In genomic region chr1:232915212-232915611, GRCh38 we compare ENCODE assay signal across 19 cellular contexts. TPM values are rescaled to one million over a fixed set of nuclear protein-coding genes. Genes with fewer than 3 reads are reported as not detected.
DNase-seq lines count a peak whose midpoint lies in the region; TF ChIP-seq lines count a peak whose summit lies in the region.
"Had no signal": no experiment of that assay in that cellular context is flagged by ENCODE, and none has a peak within 500 bp of the region (broad histone marks: within the 10 kb centered on the region; RNA-seq: fewer than 3 reads in every experiment).

No MANE protein-coding gene starts in this region.

- no peak overlapping the region for H3K9ac ChIP-seq in mammary epithelial cell (ENCODE audit: insufficient read depth, low read length)
- no peak overlapping the region for H3K9ac ChIP-seq in neural progenitor cell
- H3K9ac ChIP-seq: GM23248 had no signal

- no peak overlapping the region for H3K4me2 ChIP-seq in mammary epithelial cell (ENCODE audit: insufficient read depth, low read depth, low read length)
- no peak overlapping the region for H3K4me2 ChIP-seq in neural progenitor cell

- H2AFZ ChIP-seq in mammary epithelial cell (ENCODE audit: low read depth, low read length) (peak overlapping the region; percentile 54), neural progenitor cell (replicated peaks) (no peak overlapping the region)
- H2AFZ ChIP-seq: GM23248 had no signal

- no peak for TF ChIP-seq CTCF in mammary epithelial cell (conservative IDR thresholded peaks at IDR 0.05 in 1 of 2, IDR thresholded peaks at IDR 0.05 in 1 of 2; ENCODE audit: extremely low read depth in 1 of 2, insufficient read depth in 1 of 2, low read depth in 1 of 2, low read length in 2 of 2)
- no peak for TF ChIP-seq CTCF in MCF 10A (IDR thresholded peaks at IDR 0.05; ENCODE audit: unreplicated experiment)
- TF ChIP-seq CTCF in neural progenitor cell (IDR thresholded peaks at IDR 0.05), result no peak
- no peak for TF ChIP-seq CTCF in GM10248 (IDR thresholded peaks at IDR 0.05; ENCODE audit: control extremely low read depth, extremely low read depth, low read depth, missing control alignments)

- no peaks in the 10 kb centered on the region for H3K27me3 ChIP-seq in mammary epithelial cell (ENCODE audit: insufficient read depth, low read length)
- H3K27me3 ChIP-seq in neural progenitor cell, result no peaks in the 10 kb centered on the region
- H3K27me3 ChIP-seq: BE2C had no signal

- 95% methylated on average over 4 of the region's 4 CpGs for WGBS in mammary epithelial cell (ENCODE audit: low coverage, missing lambda C conversion rate)

- H3K27me3 Mint-ChIP-seq in MCF 10A (ENCODE audit: insufficient read depth, unreplicated experiment) (no peaks in the 10 kb centered on the region), neural progenitor cell (ENCODE audit: insufficient read depth, low read depth) (no peaks in the 10 kb centered on the region)

- no peaks in the 10 kb centered on the region for H4K20me1 ChIP-seq in mammary epithelial cell (ENCODE audit: insufficient read depth, low read length)
- no peaks in the 10 kb centered on the region for H4K20me1 ChIP-seq in neural progenitor cell (ENCODE audit: low read depth)

- H3K36me3 ChIP-seq in mammary epithelial cell (ENCODE audit: insufficient read depth, low read length), result no peaks in the 10 kb centered on the region
- H3K36me3 ChIP-seq in neural progenitor cell, result no peaks in the 10 kb centered on the region
- H3K36me3 ChIP-seq: BE2C, HAP-1 had no signal

- H3K4me3 Mint-ChIP-seq in MCF 10A (ENCODE audit: unreplicated experiment), result no peak overlapping the region
- H3K4me3 Mint-ChIP-seq in neural progenitor cell, result no peak overlapping the region
- H3K4me3 Mint-ChIP-seq: CD4-positive, CD25-positive, alpha-beta regulatory T cell; CD8-positive, alpha-beta memory T cell had no signal

- H3K9me3 ChIP-seq in mammary epithelial cell (replicated peaks; ENCODE audit: insufficient read depth, low read length) (no peaks in the 10 kb centered on the region), neural progenitor cell (ENCODE audit: low read depth) (no peaks in the 10 kb centered on the region)
- H3K9me3 ChIP-seq: BE2C, HAP-1 had no signal

- H3K4me1 Mint-ChIP-seq in MCF 10A (ENCODE audit: insufficient read depth, unreplicated experiment), result peaks cover 4% of the 10 kb centered on the region
- H3K4me1 Mint-ChIP-seq in neural progenitor cell, result no peaks in the 10 kb centered on the region

- H3K27ac Mint-ChIP-seq in MCF 10A (ENCODE audit: low read depth, unreplicated experiment), result no peak overlapping the region
- H3K27ac Mint-ChIP-seq in neural progenitor cell, result peak overlapping the region; percentile 44
- H3K27ac Mint-ChIP-seq: CD4-positive, CD25-positive, alpha-beta regulatory T cell; CD8-positive, alpha-beta memory T cell had no signal

- H3K27ac ChIP-seq in mammary epithelial cell (ENCODE audit: insufficient read depth, low read depth, low read length) (no peak overlapping the region), epithelial cell of prostate (peak overlapping the region; percentile 13), neural progenitor cell (no peak overlapping the region)
- H3K27ac ChIP-seq: GM23248 had no signal

- H3K9me3 Mint-ChIP-seq in MCF 10A (ENCODE audit: unreplicated experiment) (peaks cover 7% of the 10 kb centered on the region), neural progenitor cell (peaks cover 11% of the 10 kb centered on the region)
- H3K9me3 Mint-ChIP-seq: CD8-positive, alpha-beta memory T cell had no signal

- BruUV-seq in mammary epithelial cell (replicated peaks; lab: Mats Ljungman, UMichigan) (no TSS peak), MCF 10A (replicated peaks; lab: Mats Ljungman, UMichigan) (no TSS peak)

- DNase-seq in mammary epithelial cell (no peak), MCF 10A (ENCODE audit: unreplicated experiment) (no peak), RPMI7951 (ENCODE audit: low read depth) (peak; percentile 7), epithelial cell of prostate (ENCODE audit: low read depth, low spot score) (no peak), neural progenitor cell (ENCODE audit: low spot score) (no peak), NCI-H1092 (lab: John Stamatoyannopoulos, UW) (no peak), hepatic stellate cell (ENCODE audit: low spot score) (no peak), GM10248 (ENCODE audit: extremely low spot score) (no peak)
- DNase-seq: ACHN; BE2C; C1 segment of cervical spinal cord; CD4-positive, CD25-positive, alpha-beta regulatory T cell; CD8-positive, alpha-beta memory T cell; COR-L47; DMS 273 treated with DMSO at 0.1 percent for 48 hours; DMS79; GDM1; GM23248 had no signal

- no peak overlapping the region for H3K4me3 ChIP-seq in mammary epithelial cell (replicated peaks in 1 of 3; ENCODE audit: insufficient read depth in 1 of 3, low read depth in 2 of 3, low read length in 3 of 3)
- H3K4me3 ChIP-seq in neural progenitor cell, result no peak overlapping the region
- H3K4me3 ChIP-seq: GM23248, HAP-1 had no signal

- H3F3A ChIP-seq in neural progenitor cell (ENCODE audit: low read depth), result no peaks in the 10 kb centered on the region

- CTCF ChIA-PET in mammary epithelial cell (lab: Charles Lee; ENCODE audit: low non-redundant PET) (no interaction called here), MCF 10A (lab: Yijun Ruan, JAX) (interaction anchor here (0.6 kb wide), 2 partner anchors 27 to 279 kb away, joined by 3 read pairs; no protein-coding TSS in a partner anchor), GM10248 (lab: Yijun Ruan, JAX) (interaction anchor here (1.9 kb wide), 1 partner anchor 9 kb away, joined by 5 read pairs; no protein-coding TSS in a partner anchor)

- dilution Hi-C loops in mammary epithelial cell (cut with HindIII; ENCODE audit: low sequenced_read_pairs), result no loop called here

- no peaks in the 10 kb centered on the region for H3K79me2 ChIP-seq in mammary epithelial cell (ENCODE audit: insufficient read depth, low read length)
- H3K79me2 ChIP-seq in neural progenitor cell (ENCODE audit: low read depth), result no peaks in the 10 kb centered on the region

- H3K36me3 Mint-ChIP-seq in MCF 10A (ENCODE audit: insufficient read depth, unreplicated experiment) (no peaks in the 10 kb centered on the region), neural progenitor cell (peaks cover 5% of the 10 kb centered on the region)

- intact Hi-C loops in mammary epithelial cell (cut with micrococcal nuclease), result no loop called here
- intact Hi-C loops in MCF 10A (cut with micrococcal nuclease), result no loop called here

- H3K4me1 ChIP-seq in mammary epithelial cell (ENCODE audit: insufficient read depth, low read length) (peaks cover 14% of the 10 kb centered on the region), neural progenitor cell (peaks cover 7% of the 10 kb centered on the region)
- H3K4me1 ChIP-seq: BE2C, HAP-1 had no signal

- POLR2A ChIA-PET in MCF 10A (lab: Yijun Ruan, JAX) (no interaction called here), GM10248 (lab: Yijun Ruan, JAX) (no interaction called here)

- in situ Hi-C loops in mammary epithelial cell (cut with MboI; ENCODE audit: low sequenced_read_pairs in 2 of 2), result no loop called here

RNA-seq across cellular contexts. Expression of gene NTPCR, which starts 35.2 kb away (rescaled TPM):
- total RNA-seq in mammary epithelial cell, result 10 to 100 TPM; 15.3 to 47.0 TPM
- polyA plus RNA-seq in mammary epithelial cell, result 23.3 TPM
- polyA minus RNA-seq in mammary epithelial cell, result 7.8 TPM
- 116 and 129 TPM in 2 replicates for total RNA-seq in MCF 10A (2022)
- 18.1 and 24.2 TPM in 2 replicates for total RNA-seq in RPMI7951 (2014; rRNA removed; shearing (Covaris generic))
- total RNA-seq in neural progenitor cell (ENCODE audit: low replicate concordance), result 59.4 and 65.7 TPM in 2 replicates
